Comparison of ENCODE assay signal across 17 cellular contexts in genomic region chr10:97531401-97531985, GRCh38. TPM values are rescaled to one million over a fixed set of nuclear protein-coding genes. Genes with fewer than 3 reads are reported as not detected.
DNase-seq lines count a peak whose midpoint lies in the region; ATAC-seq and TF ChIP-seq lines count a peak whose summit lies in the region.
"Had no signal": no experiment of that assay in that cellular context is flagged by ENCODE, and none has a peak within 500 bp of the region (broad histone marks: within the 10 kb centered on the region; RNA-seq: fewer than 3 reads in every experiment).

No MANE protein-coding gene starts in this region.

- H4K91ac ChIP-seq in H9 (ENCODE audit: insufficient read length, low read depth, low read length) (no peak overlapping the region), trophoblast cell (ENCODE audit: low read depth, low read length) (peak overlapping the region; percentile 63)

- H2BK120ac ChIP-seq in H9 (ENCODE audit: low read depth, low read length, poor library complexity, severe bottlenecking) (no peak overlapping the region), trophoblast cell (ENCODE audit: insufficient read depth, low read length, poor library complexity) (no peak overlapping the region)

- H3K18ac ChIP-seq in H9 (ENCODE audit: insufficient read length, low read depth, low read length) = peak overlapping the region; percentile 78
- peak overlapping the region; percentile 49 for H3K18ac ChIP-seq in trophoblast cell (ENCODE audit: low read length)

- TF ChIP-seq EP300 in SK-N-SH (IDR thresholded peaks at IDR 0.05; ENCODE audit: borderline replicate concordance in 1 of 2, low read depth in 1 of 2, low read length in 1 of 2) = no peak

- H3K4ac ChIP-seq in H9 (ENCODE audit: low read depth, low read length) (no peak overlapping the region; the same call in 1 of the 2 replicates), trophoblast cell (ENCODE audit: low read depth, low read length) (no peak overlapping the region)

- H3K27me3 ChIP-seq in H9 (ENCODE audit: insufficient read depth, low read length) (no peaks in the 10 kb centered on the region), SK-N-SH (ENCODE audit: insufficient read depth) (no peaks in the 10 kb centered on the region), foreskin keratinocyte (no peaks in the 10 kb centered on the region), trophoblast cell (ENCODE audit: insufficient read depth, low read length) (no peaks in the 10 kb centered on the region)

- no peak overlapping the region for H2AK5ac ChIP-seq in H9 (ENCODE audit: insufficient read length, low read length)
- H2AK5ac ChIP-seq in trophoblast cell (ENCODE audit: low read length) = peak overlapping the region; percentile 86

- H2BK5ac ChIP-seq in H9 (ENCODE audit: insufficient read length, low read length) (peak overlapping the region; percentile 26), trophoblast cell (ENCODE audit: low read depth, low read length, poor library complexity) (peak overlapping the region; percentile 50)

- no peak overlapping the region for H4K12ac ChIP-seq in trophoblast cell (ENCODE audit: low read depth, low read length)

- H3K4me3 ChIP-seq in SK-N-SH (ENCODE audit: low read depth in 2 of 2, low read length in 1 of 2) = no peak overlapping the region
- no peak overlapping the region for H3K4me3 ChIP-seq in trophoblast cell (ENCODE audit: low read depth, low read length)
- H3K4me3 ChIP-seq: lung had no signal

- H2BK12ac ChIP-seq in H9 (ENCODE audit: insufficient read length, low read depth, low read length) (peak overlapping the region; percentile 67), trophoblast cell (ENCODE audit: low read length) (peak overlapping the region; percentile 74)

- no peak overlapping the region for H4K5ac ChIP-seq in H9 (ENCODE audit: insufficient read length, low read depth, low read length)

- CTCF ChIA-PET in SK-N-SH (lab: Yijun Ruan, JAX) = interaction anchor here (5.1 kb wide), 1 partner anchor 19 kb away, joined by 53 read pairs; no protein-coding TSS in a partner anchor

- TF ChIP-seq RAD21 in SK-N-SH (IDR thresholded peaks at IDR 0.05; ENCODE audit: low read length) = no peak

- DNase-seq in H9 (peak; percentile 46), SK-N-SH (no peak), foreskin keratinocyte (no peak), trophoblast cell (peak; percentile 96 to 97), OCI-M2 (lab: John Stamatoyannopoulos, UW; ENCODE audit: unreplicated experiment) (no peak), NCI-H187 treated with DMSO at 0.1 percent for 48 hours (lab: John Stamatoyannopoulos, UW) (no peak), NCI-H1930 (lab: John Stamatoyannopoulos, UW) (no peak)
- DNase-seq: activated CD4-positive, alpha-beta T cell treated with anti-CD3 and anti-CD28 coated beads for 1 hour; activated effector memory CD4-positive, alpha-beta T cell treated with Interleukin-2 at 50 U/mL for 16 hours; amniotic stem cell; naive B cell; SHP77 treated with DMSO at 0.1 percent for 48 hours; stimulated activated CD4-positive, alpha-beta T cell treated with anti-CD3 and anti-CD28 coated beads, Interleukin-4, amount 100 ng/mL, for 4 hours; stimulated activated CD8-positive, alpha-beta memory T cell treated with anti-CD3 and anti-CD28 coated beads, Interleukin-4, amount 100 ng/mL, for 48 hours had no signal

- no peak overlapping the region for H2BK20ac ChIP-seq in H9 (ENCODE audit: low read depth, low read length, poor library complexity, severe bottlenecking)

- TF ChIP-seq CTCF in H9 (conservative IDR thresholded peaks at IDR 0.05) = no peak; the same call in 2 of the 3 replicates
- no peak for TF ChIP-seq CTCF in SK-N-SH (IDR thresholded peaks at IDR 0.05)
- no peak for TF ChIP-seq CTCF in foreskin keratinocyte (conservative IDR thresholded peaks at IDR 0.05)

- no peak overlapping the region for H3T11ph ChIP-seq in H9 (ENCODE audit: low read length)

- no peak overlapping the region for H3K4me2 ChIP-seq in H9 (ENCODE audit: insufficient read depth, insufficient read length, low read length)
- 0 out of 2 replicates have a peak overlapping the region, but pooled peaks have one; percentile 1 for H3K4me2 ChIP-seq in SK-N-SH
- no peak overlapping the region for H3K4me2 ChIP-seq in trophoblast cell (ENCODE audit: low read length)

- H3F3A ChIP-seq in SK-N-SH (replicated peaks; ENCODE audit: insufficient read depth) = peaks cover 13% of the 10 kb centered on the region

- H3K14ac ChIP-seq in H9 (ENCODE audit: insufficient read depth, low read length) (peak overlapping the region; percentile 87), trophoblast cell (ENCODE audit: low read length) (no peak overlapping the region)

- H4K20me1 ChIP-seq in H9 (ENCODE audit: control insufficient read depth, insufficient read depth, insufficient read length) (no peaks in the 10 kb centered on the region), SK-N-SH (ENCODE audit: insufficient read depth) (peaks cover 7% of the 10 kb centered on the region; the same call in 1 of the 2 replicates)

- peaks cover 4 to 9% (median 7%) of the 10 kb centered on the region in 3 experiments for H3K36me3 Mint-ChIP-seq in H9 (ENCODE audit: insufficient read depth in 1 of 3, low read depth in 3 of 3)

- peak; percentile 33 for ATAC-seq in foreskin keratinocyte

- H3K4me1 ChIP-seq in H9 (ENCODE audit: insufficient read depth, low read length) (no peaks in the 10 kb centered on the region), SK-N-SH (ENCODE audit: control insufficient read depth in 1 of 2, insufficient read depth in 2 of 2, low read depth in 1 of 2, low read length in 1 of 2) (peaks cover 5 to 24% of the 10 kb centered on the region in 2 experiments; a peak in 3 of 4 replicates), foreskin keratinocyte (no peaks in the 10 kb centered on the region), trophoblast cell (ENCODE audit: control insufficient read depth in 1 of 2, insufficient read depth in 2 of 2, low read length in 2 of 2) (peaks cover 3 to 9% of the 10 kb centered on the region in 2 experiments)

- H3K23ac ChIP-seq in H9 (ENCODE audit: insufficient read length, low read depth, low read length) (no peak overlapping the region), trophoblast cell (ENCODE audit: low read length) (no peak overlapping the region)

- H3K56ac ChIP-seq in H9 (ENCODE audit: insufficient read length, low read depth, low read length) = no peak overlapping the region

- peak overlapping the region in 1 of 2 experiments; percentile 13; a peak in 1 of 5 replicates for H3K4me3 Mint-ChIP-seq in H9
- H3K4me3 Mint-ChIP-seq: naive B cell; T-helper 2 cell treated with Interferon-gamma antibody and Interleukin-4, amounts not matched to agents 5 μg/mL and 100 μg/mL, for 36 hours had no signal

- peak overlapping the region in 2 of 3 experiments; percentile 25 to 86; a peak in 4 of 7 replicates for H3K27ac Mint-ChIP-seq in H9
- H3K27ac Mint-ChIP-seq: naive B cell; T-helper 2 cell treated with Interferon-gamma antibody and Interleukin-4, amounts not matched to agents 5 μg/mL and 100 μg/mL, for 36 hours had no signal

- H3K4me1 Mint-ChIP-seq in H9 = peaks cover 11 to 24% of the 10 kb centered on the region in 2 experiments
- H3K4me1 Mint-ChIP-seq: naive B cell had no signal

- H3K27me3 Mint-ChIP-seq in H9 (ENCODE audit: low read depth) = no peaks in the 10 kb centered on the region; the same call in 1 of the 2 replicates

- H2AFZ ChIP-seq in H9 (ENCODE audit: low read length) (no peak overlapping the region), SK-N-SH (ENCODE audit: low read depth) (no peak overlapping the region), trophoblast cell (ENCODE audit: insufficient read depth, low read length, poor library complexity) (no peak overlapping the region)

- POLR2A ChIA-PET in SK-N-SH (lab: Yijun Ruan, JAX) = interaction anchor here (0.5 kb wide), 1 partner anchor 116 kb away, joined by 4 read pairs; no protein-coding TSS in a partner anchor

- H3K36me3 ChIP-seq in SK-N-SH (replicated peaks in 1 of 2; ENCODE audit: control insufficient read depth in 1 of 2, insufficient read depth in 2 of 2, low read length in 1 of 2) (no peaks in the 10 kb centered on the region), trophoblast cell (ENCODE audit: control insufficient read depth in 1 of 2, insufficient read depth in 2 of 2, low read length in 2 of 2) (no peaks in the 10 kb centered on the region)

- no CpG with 5 or more reads among the region's 10 CpGs for WGBS in H9 (ENCODE audit: extremely low coverage, insufficient read length, low lambda C conversion rate)
- 80% methylated on average over 10 of the region's 10 CpGs for WGBS in SK-N-SH (ENCODE audit: low lambda C conversion rate)
- no CpG with 5 or more reads among the region's 10 CpGs for WGBS in trophoblast cell (ENCODE audit: extremely low coverage, insufficient coverage, insufficient read length)

- H3K79me2 ChIP-seq in H9 (ENCODE audit: insufficient read depth, low read length) (no peaks in the 10 kb centered on the region), SK-N-SH (ENCODE audit: insufficient read depth) (peaks cover 56% of the 10 kb centered on the region), trophoblast cell (ENCODE audit: control insufficient read depth, insufficient read depth, low read length, poor library complexity) (no peaks in the 10 kb centered on the region)

- H3K9me3 ChIP-seq in H9 (ENCODE audit: control insufficient read depth, low read depth, low read length) (no peaks in the 10 kb centered on the region), SK-N-SH (no peaks in the 10 kb centered on the region), trophoblast cell (ENCODE audit: insufficient read depth, low read depth, low read length) (peaks cover 1% of the 10 kb centered on the region)

- H2BK15ac ChIP-seq in H9 (ENCODE audit: low read depth, low read length) = no peak overlapping the region

- H4K8ac ChIP-seq in H9 (replicated peaks; ENCODE audit: insufficient read length, low read depth, low read length) (no peak overlapping the region), trophoblast cell (ENCODE audit: low read depth, low read length) (peak overlapping the region; percentile 13)

- no peaks in the 10 kb centered on the region for H3K23me2 ChIP-seq in H9 (ENCODE audit: insufficient read length, low read depth, low read length, poor library complexity, severe bottlenecking)

- H3K9ac ChIP-seq in H9 (ENCODE audit: extremely low read depth, insufficient read length, low read length) (peak overlapping the region; percentile 8), SK-N-SH (no peak overlapping the region), trophoblast cell (ENCODE audit: low read length) (no peak overlapping the region)

- no peaks in the 10 kb centered on the region for H3K9me2 ChIP-seq in SK-N-SH

- H3K27ac ChIP-seq in H9 (ENCODE audit: insufficient read length, low read depth, low read length) = no peak overlapping the region
- H3K27ac ChIP-seq in SK-N-SH (ENCODE audit: low read depth in 2 of 2, low read length in 1 of 2) = peak overlapping the region in 1 of 2 experiments; percentile 95; a peak in 1 of 4 replicates
- no peak overlapping the region for H3K27ac ChIP-seq in foreskin keratinocyte
- peak overlapping the region; percentile 43 for H3K27ac ChIP-seq in trophoblast cell (ENCODE audit: low read depth, low read length)

- H3K9me3 Mint-ChIP-seq in H9 = peaks cover 14 to 18% of the 10 kb centered on the region in 2 experiments
- H3K9me3 Mint-ChIP-seq: T-helper 2 cell treated with Interferon-gamma antibody and Interleukin-4, amounts not matched to agents 5 μg/mL and 100 μg/mL, for 36 hours had no signal

- H3K79me1 ChIP-seq in H9 (ENCODE audit: insufficient read depth, low read depth, low read length, poor library complexity, severe bottlenecking) (no peaks in the 10 kb centered on the region), trophoblast cell (ENCODE audit: low read length) (peaks cover 2% of the 10 kb centered on the region)

RNA-seq across cellular contexts. Expression of gene UBTD1, which starts 32.8 kb away (rescaled TPM):
- 18.1 and 19.0 TPM in 2 replicates for total RNA-seq in H9 (2021)
- polyA plus RNA-seq in SK-N-SH (2012; rRNA removed) = 37.9 and 38.8 TPM in 2 replicates
- 18.2 and 31.1 TPM in 2 replicates for polyA plus RNA-seq in SK-N-SH (2012; cell fraction: cytosol; rRNA removed)
- 22.1 and 34.2 TPM in 2 replicates for polyA plus RNA-seq in SK-N-SH (2012; cell fraction: nucleus; rRNA removed)
- 24.3 and 26.3 TPM in 2 replicates for total RNA-seq in foreskin keratinocyte
- polyA plus RNA-seq in foreskin keratinocyte = 37.0 and 39.5 TPM in 2 replicates
- 12.9 and 13.5 TPM in 2 replicates for polyA plus RNA-seq in trophoblast cell (2013)

RNA-seq across cellular contexts. Expression of gene MMS19, which starts 33.3 kb away (rescaled TPM):
- total RNA-seq in H9 (2021) = 102 and 104 TPM in 2 replicates
- 56.9 and 83.9 TPM in 2 replicates for polyA plus RNA-seq in SK-N-SH (2012; rRNA removed)
- 29.5 and 42.8 TPM in 2 replicates for polyA plus RNA-seq in SK-N-SH (2012; cell fraction: cytosol; rRNA removed)
- 176 and 209 TPM in 2 replicates for polyA plus RNA-seq in SK-N-SH (2012; cell fraction: nucleus; rRNA removed)
- 101 and 107 TPM in 2 replicates for total RNA-seq in foreskin keratinocyte
- polyA plus RNA-seq in foreskin keratinocyte = 79.9 and 87.3 TPM in 2 replicates
- polyA plus RNA-seq in trophoblast cell (2013) = 91.9 and 93.6 TPM in 2 replicates

RNA-seq across cellular contexts. Expression of gene ANKRD2, which starts 41.1 kb away (rescaled TPM):
- total RNA-seq in H9 (2021) (not detected in 2 replicates), foreskin keratinocyte (1.1 and 1.6 TPM in 2 replicates)
- polyA plus RNA-seq in SK-N-SH (2012; rRNA removed) (0.72 and 0.99 TPM in 2 replicates), foreskin keratinocyte (1.2 and 2.1 TPM in 2 replicates)
- 0.75 and 0.82 TPM in 2 replicates for polyA plus RNA-seq in SK-N-SH (2012; cell fraction: cytosol; rRNA removed)
- 1.6 and 2.2 TPM in 2 replicates for polyA plus RNA-seq in SK-N-SH (2012; cell fraction: nucleus; rRNA removed)
- polyA plus RNA-seq in trophoblast cell (2013) = 0.25 and 0.39 TPM in 2 replicates
- total RNA-seq: frontal cortex had no signal

RNA-seq across cellular contexts. Expression of gene HOGA1, which starts 52.7 kb away (rescaled TPM):
- total RNA-seq in H9 (2021) (0.72 and 0.79 TPM in 2 replicates), foreskin keratinocyte (0.48 and 0.56 TPM in 2 replicates)
- polyA plus RNA-seq in SK-N-SH (2012; rRNA removed) (2.9 and 4.8 TPM in 2 replicates), foreskin keratinocyte (0.38 and 0.51 TPM in 2 replicates)
- polyA plus RNA-seq in SK-N-SH (2012; cell fraction: cytosol; rRNA removed) = 1.9 and 3.0 TPM in 2 replicates
- 5.9 and 9.4 TPM in 2 replicates for polyA plus RNA-seq in SK-N-SH (2012; cell fraction: nucleus; rRNA removed)
- 0.01 TPM in 1 of 2 replicates, not detected in the other for polyA plus RNA-seq in trophoblast cell (2013)

RNA-seq across cellular contexts. Expression of gene C10orf62, which starts 58.0 kb away (rescaled TPM):
- total RNA-seq in H9 (2021) = 0.31 TPM in 1 of 2 replicates, not detected in the other
- polyA plus RNA-seq in SK-N-SH (2012; rRNA removed) = 0.07 and 0.19 TPM in 2 replicates
- 0.05 TPM in 1 of 2 replicates, not detected in the other for polyA plus RNA-seq in SK-N-SH (2012; cell fraction: cytosol; rRNA removed)
- 0.56 and 0.96 TPM in 2 replicates for polyA plus RNA-seq in SK-N-SH (2012; cell fraction: nucleus; rRNA removed)
- not detected in 2 replicates for total RNA-seq in foreskin keratinocyte
- not detected in 2 replicates for polyA plus RNA-seq in foreskin keratinocyte
- polyA plus RNA-seq in trophoblast cell (2013) = not detected in 2 replicates
- total RNA-seq: frontal cortex had no signal
- polyA plus RNA-seq: lung had no signal

Comparison
In these comparisons a context has a peak if more than half of its experiments do, and no peak if none do; other contexts are left out.
1. DNase-seq: peak in H9 (single experiment) and trophoblast cell (2 of 2); none in SK-N-SH (single experiment), foreskin keratinocyte (0 of 2), OCI-M2 (single experiment), NCI-H187 treated with DMSO at 0.1 percent for 48 hours (single experiment) and NCI-H1930 (0 of 2).